8 cellular contexts compared by ENCODE assay signal in the genomic region with DNA sequence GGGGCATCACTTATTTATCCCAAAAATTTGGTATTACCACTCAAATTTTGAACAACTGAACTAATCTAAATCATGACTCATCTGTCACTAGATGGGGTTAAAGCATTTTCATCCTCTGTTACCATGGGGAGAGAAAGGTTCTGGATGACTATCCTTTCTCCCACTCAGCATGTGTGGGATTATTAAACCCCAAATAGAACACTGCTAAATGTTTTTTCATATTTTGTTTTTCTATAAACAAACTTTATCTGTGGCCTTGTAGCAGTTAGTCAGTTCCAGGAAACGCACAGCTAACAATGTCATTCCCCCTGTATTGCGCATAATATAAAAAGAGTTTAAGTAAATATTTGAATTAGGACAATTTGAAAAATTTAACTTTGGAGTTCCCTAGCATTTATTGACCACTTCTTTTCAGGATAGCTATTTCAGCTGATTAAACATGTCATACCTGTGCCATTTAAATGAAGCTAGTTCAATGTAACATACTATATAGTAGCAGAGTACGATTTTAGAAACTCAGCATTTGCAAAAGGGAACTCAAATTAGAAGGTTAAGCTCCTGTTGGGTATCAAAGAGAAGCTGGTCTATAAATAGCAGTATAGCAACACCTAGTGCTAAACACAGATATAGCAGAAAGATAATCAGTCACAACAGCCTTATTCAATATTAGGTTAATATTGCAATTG. TPM values are rescaled to one million over a fixed set of nuclear protein-coding genes. Genes with fewer than 3 reads are reported as not detected.
DNase-seq lines count a peak whose midpoint lies in the region; ATAC-seq and TF ChIP-seq lines count a peak whose summit lies in the region.

No MANE protein-coding gene starts in this region.

- no peaks in the 10 kb centered on the region for H3K27me3 ChIP-seq in SK-N-SH (ENCODE audit: insufficient read depth)

- H3K9ac ChIP-seq in SK-N-SH = no peak overlapping the region

- DNase-seq in SIG-M5 treated with dmso at 0.1 percent for 504 hours (lab: John Stamatoyannopoulos, UW; ENCODE audit: unreplicated experiment) (peak; percentile 67), SIG-M5 (lab: John Stamatoyannopoulos, UW) (no peak), SK-N-SH (no peak), immature natural killer cell (peak in 2 of 3 donors; percentile 26 to 30), type B pancreatic cell (ENCODE audit: extremely low spot score, unreplicated experiment) (no peak), GOT3 (lab: John Stamatoyannopoulos, UW) (no peak)

- H3K36me3 ChIP-seq in SK-N-SH (replicated peaks in 1 of 2; ENCODE audit: control insufficient read depth in 1 of 2, insufficient read depth in 2 of 2, low read length in 1 of 2) = no peaks in the 10 kb centered on the region

- POLR2A ChIA-PET in SK-N-SH (lab: Yijun Ruan, JAX) = no interaction called here

- H3K9me2 ChIP-seq in SK-N-SH = no peaks in the 10 kb centered on the region

- no peak overlapping the region for H3K4me2 ChIP-seq in SK-N-SH

- H3K4me1 Mint-ChIP-seq in immature natural killer cell (no peaks in the 10 kb centered on the region), type B pancreatic cell (ENCODE audit: unreplicated experiment) (peaks cover 36% of the 10 kb centered on the region)

- peak overlapping the region in 1 of 2 experiments; percentile 27; a peak in 1 of 4 replicates for H3K27ac ChIP-seq in SK-N-SH (ENCODE audit: low read depth in 2 of 2, low read length in 1 of 2)

- ATAC-seq in HG03460 (IDR thresholded peaks at IDR 0.05; ENCODE audit: unreplicated experiment) (peak; percentile 48), HG02623 (IDR thresholded peaks at IDR 0.05; ENCODE audit: unreplicated experiment) (no peak)

- peaks cover 9% of the 10 kb centered on the region for H3F3A ChIP-seq in SK-N-SH (replicated peaks; ENCODE audit: insufficient read depth)

- peak; percentile 70 for TF ChIP-seq RAD21 in SK-N-SH (IDR thresholded peaks at IDR 0.05; ENCODE audit: low read length)

- WGBS in SK-N-SH (ENCODE audit: low lambda C conversion rate) = 79% methylated on average over 3 of the region's 3 CpGs

- TF ChIP-seq EP300 in SK-N-SH (IDR thresholded peaks at IDR 0.05; ENCODE audit: borderline replicate concordance in 1 of 2, low read depth in 1 of 2, low read length in 1 of 2) = no peak

- no peaks in the 10 kb centered on the region for H4K20me1 ChIP-seq in SK-N-SH (ENCODE audit: insufficient read depth)

- H3K36me3 Mint-ChIP-seq in immature natural killer cell (peaks cover 0 to 4% (median 0%) of the 10 kb centered on the region in 3 donors), type B pancreatic cell (no peaks in the 10 kb centered on the region)

- peak; percentile 58 for TF ChIP-seq CTCF in SK-N-SH (IDR thresholded peaks at IDR 0.05)
- peak; percentile 71 for TF ChIP-seq CTCF in type B pancreatic cell (conservative IDR thresholded peaks at IDR 0.05)

- no peaks in the 10 kb centered on the region for H3K79me2 ChIP-seq in SK-N-SH (ENCODE audit: insufficient read depth)

- H3K27me3 Mint-ChIP-seq in immature natural killer cell (ENCODE audit: low read depth in 3 of 3) (peaks cover 0 to 4% (median 2%) of the 10 kb centered on the region in 3 donors), type B pancreatic cell (no peaks in the 10 kb centered on the region)

- no peaks in the 10 kb centered on the region for H3K9me3 ChIP-seq in SK-N-SH

- H2AFZ ChIP-seq in SK-N-SH (ENCODE audit: low read depth) = no peak overlapping the region

- CTCF ChIA-PET in SK-N-SH (lab: Yijun Ruan, JAX) = interaction anchor here (0.7 to 1.5 kb wide), 9 partner anchors 11 to 784 kb away, joined by 3 to 5 read pairs (median 3); no protein-coding TSS in a partner anchor

- no peak overlapping the region for H3K4me3 Mint-ChIP-seq in immature natural killer cell
- H3K4me3 Mint-ChIP-seq in type B pancreatic cell = no peak overlapping the region

- no peak overlapping the region; a peak in 1 of 4 replicates for H3K4me3 ChIP-seq in SK-N-SH (ENCODE audit: low read depth in 2 of 2, low read length in 1 of 2)

- peaks cover 5 to 8% of the 10 kb centered on the region in 2 experiments; a peak in 3 of 4 replicates for H3K4me1 ChIP-seq in SK-N-SH (ENCODE audit: control insufficient read depth in 1 of 2, insufficient read depth in 2 of 2, low read depth in 1 of 2, low read length in 1 of 2)

- H3K9me3 Mint-ChIP-seq in immature natural killer cell = no peaks in the 10 kb centered on the region
- no peaks in the 10 kb centered on the region for H3K9me3 Mint-ChIP-seq in type B pancreatic cell

- no peak overlapping the region for H3K27ac Mint-ChIP-seq in immature natural killer cell
- H3K27ac Mint-ChIP-seq in type B pancreatic cell = no peak overlapping the region

TF ChIP-seq in SK-N-SH, 30 proteins besides CTCF, POLR2A, EP300 and RAD21:
- no peak for TF ChIP-seq RCOR1 (IDR thresholded peaks at IDR 0.05; ENCODE audit: low read length)
- no peak for TF ChIP-seq CHD2 (IDR thresholded peaks at IDR 0.05; ENCODE audit: low read length, partially characterized antibody)
- TF ChIP-seq SMC3 (IDR thresholded peaks at IDR 0.05; ENCODE audit: low read depth, low read length) = peak; percentile 31; the same call in 1 of the 2 replicates

RNA-seq across cellular contexts. Expression of a gene that starts 9.2 kb away (rescaled TPM):
- not detected in 2 replicates for polyA plus RNA-seq in SK-N-SH (2012; rRNA removed)
- polyA plus RNA-seq in SK-N-SH (2012; cell fraction: cytosol; rRNA removed) = not detected in 2 replicates
- not detected in 2 replicates for polyA plus RNA-seq in SK-N-SH (2012; cell fraction: nucleus; rRNA removed)
- not detected for polyA plus RNA-seq in immature natural killer cell
- total RNA-seq in type B pancreatic cell (ENCODE audit: low replicate concordance) = not detected in 2 replicates

RNA-seq across cellular contexts. Expression of a gene that starts 23.6 kb away (rescaled TPM):
- polyA plus RNA-seq in SK-N-SH (2012; rRNA removed) (6.2 and 7.9 TPM in 2 replicates), immature natural killer cell (1 to 10 TPM in 2 of 3 donors, not detected in 1; 3.8 to 7.2 TPM)
- polyA plus RNA-seq in SK-N-SH (2012; cell fraction: cytosol; rRNA removed) = 5.5 and 5.8 TPM in 2 replicates
- polyA plus RNA-seq in SK-N-SH (2012; cell fraction: nucleus; rRNA removed) = 11.4 and 26.4 TPM in 2 replicates
- 33.3 and 44.6 TPM in 2 replicates for total RNA-seq in type B pancreatic cell (ENCODE audit: low replicate concordance)

Comparison
In these comparisons a context has a peak if more than half of its experiments do, and no peak if none do; other contexts are left out.
1. DNase-seq: peak in SIG-M5 treated with dmso at 0.1 percent for 504 hours (single experiment) and immature natural killer cell (2 of 3); none in SIG-M5 (single experiment), SK-N-SH (single experiment), type B pancreatic cell (single experiment) and GOT3 (single experiment).